31 cellular contexts compared by ENCODE assay signal in the genomic region with DNA sequence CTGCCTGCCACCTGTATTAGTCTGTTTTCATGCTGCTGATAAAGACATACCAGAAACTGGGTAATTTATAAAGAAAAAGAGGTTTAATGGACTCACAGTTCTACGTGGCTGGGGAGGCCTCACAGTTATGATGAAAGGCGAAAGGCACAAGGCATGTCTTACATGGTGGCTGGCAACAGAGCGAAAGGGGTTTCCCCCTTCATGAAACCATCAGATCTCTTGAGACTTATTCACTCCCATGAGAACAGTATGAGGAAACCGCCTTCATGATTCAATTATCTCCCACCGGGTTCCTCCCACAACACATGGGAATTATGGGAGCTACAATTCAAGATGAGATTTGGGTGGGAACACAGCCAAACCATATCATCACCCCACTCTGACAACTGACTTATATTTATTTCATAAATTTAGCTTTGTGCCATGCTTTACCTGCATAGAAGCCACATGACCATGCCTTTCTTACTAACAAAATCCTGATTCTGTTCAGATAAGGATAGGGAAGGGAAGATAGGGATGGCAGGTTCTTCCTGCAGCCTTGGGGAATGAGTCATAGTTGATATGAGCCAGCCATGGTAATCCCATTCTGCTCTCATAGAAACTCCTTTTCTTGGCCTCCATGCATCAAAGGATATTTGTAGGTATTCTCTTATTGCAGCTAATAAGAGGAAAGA.
DNase-seq lines count a peak whose midpoint lies in the region; ATAC-seq and TF ChIP-seq lines count a peak whose summit lies in the region.
"Had no signal": no experiment of that assay in that cellular context is flagged by ENCODE, and none has a peak within 500 bp of the region (broad histone marks: within the 10 kb centered on the region; RNA-seq: fewer than 3 reads in every experiment).

No MANE protein-coding gene starts in this region.

- H3K27ac Mint-ChIP-seq in endodermal cell: no peak overlapping the region
- H3K27ac Mint-ChIP-seq: activated naive CD4-positive, alpha-beta T cell treated with anti-CD3 and anti-CD28 coated beads, Interleukin-2, amount 50 U/mL, for 24 hours; activated T-helper 2 cell treated with anti-CD3 and anti-CD28 coated beads, Interferon-gamma antibody, Interleukin-2, Interleukin-4, amounts not matched to agents 10 μg/mL and 5 μg/mL and 100 μg/mL, durations not matched to agents 14 hours and 24 hours and 36 hours; naive thymus-derived CD4-positive, alpha-beta T cell had no signal

- H3K27me3 Mint-ChIP-seq in endodermal cell (ENCODE audit: insufficient read depth): no peaks in the 10 kb centered on the region

- WGBS in endodermal cell (ENCODE audit: insufficient coverage in 1 of 2, insufficient read length in 1 of 2), 2 experiments: 84 to 92% methylated on average over 2 to 5 of the region's 5 CpGs
- 88 to 94% methylated on average over 2 to 4 of the region's 5 CpGs for WGBS in mesodermal cell (ENCODE audit: insufficient coverage in 2 of 2), 2 experiments

- no peaks in the 10 kb centered on the region for H3K36me3 ChIP-seq in endodermal cell (ENCODE audit: control insufficient read depth, insufficient read depth, low read length)
- H3K36me3 ChIP-seq in mesodermal cell (ENCODE audit: control insufficient read depth, insufficient read depth, low read length): no peaks in the 10 kb centered on the region
- H3K36me3 ChIP-seq: BLaER1 treated with 17β-estradiol and CSF1 and Interleukin-3, amounts not matched to agents 10 nM and 100 nM; breast epithelium; colonic mucosa; heart left ventricle; prostate gland; sigmoid colon; transverse colon; WERI-Rb-1 had no signal

- peaks cover 34% of the 10 kb centered on the region for H3K4me1 Mint-ChIP-seq in endodermal cell
- H3K4me1 Mint-ChIP-seq: activated naive CD4-positive, alpha-beta T cell treated with anti-CD3 and anti-CD28 coated beads, Interleukin-2, amount 50 U/mL, for 24 hours; naive thymus-derived CD4-positive, alpha-beta T cell had no signal

- TF ChIP-seq CTCF in endodermal cell (conservative IDR thresholded peaks at IDR 0.05): no peak

- H3K4me3 Mint-ChIP-seq in endodermal cell: no peak overlapping the region
- H3K4me3 Mint-ChIP-seq: activated naive CD4-positive, alpha-beta T cell treated with anti-CD3 and anti-CD28 coated beads, Interleukin-2, amount 50 U/mL, for 24 hours; naive thymus-derived CD4-positive, alpha-beta T cell had no signal

- H3K4me1 ChIP-seq in endodermal cell (ENCODE audit: control insufficient read depth, insufficient read depth, low read length): peaks cover 22% of the 10 kb centered on the region
- peaks cover 44% of the 10 kb centered on the region for H3K4me1 ChIP-seq in mesodermal cell (ENCODE audit: control insufficient read depth, insufficient read depth, low read length, poor library complexity, severe bottlenecking)
- H3K4me1 ChIP-seq: breast epithelium, colonic mucosa, prostate gland, transverse colon had no signal

- no peak for ATAC-seq in HG03460 (IDR thresholded peaks at IDR 0.05; ENCODE audit: unreplicated experiment)
- ATAC-seq: heart left ventricle; naive thymus-derived CD4-positive, alpha-beta T cell had no signal

- no peaks in the 10 kb centered on the region for H3K9me3 Mint-ChIP-seq in endodermal cell
- H3K9me3 Mint-ChIP-seq: activated naive CD4-positive, alpha-beta T cell treated with anti-CD3 and anti-CD28 coated beads, Interleukin-2, amount 50 U/mL, for 24 hours; activated T-helper 2 cell treated with anti-CD3 and anti-CD28 coated beads, Interferon-gamma antibody, Interleukin-2, Interleukin-4, amounts not matched to agents 10 μg/mL and 5 μg/mL and 100 μg/mL, durations not matched to agents 14 hours and 24 hours and 36 hours had no signal

- no peaks in the 10 kb centered on the region for H3K9me3 ChIP-seq in endodermal cell (ENCODE audit: control insufficient read depth, low read length)
- peaks cover 13% of the 10 kb centered on the region for H3K9me3 ChIP-seq in mesodermal cell (ENCODE audit: control insufficient read depth, low read length)
- H3K9me3 ChIP-seq: breast epithelium, colonic mucosa, heart left ventricle, prostate gland, sigmoid colon, transverse colon had no signal

- H3K36me3 Mint-ChIP-seq in endodermal cell (ENCODE audit: low read depth): no peaks in the 10 kb centered on the region
- H3K36me3 Mint-ChIP-seq: activated naive CD4-positive, alpha-beta T cell treated with anti-CD3 and anti-CD28 coated beads, Interleukin-2, amount 50 U/mL, for 24 hours; naive thymus-derived CD4-positive, alpha-beta T cell had no signal

- H3K4me3 ChIP-seq in endodermal cell (ENCODE audit: low read length): peak overlapping the region; percentile 26
- no peak overlapping the region for H3K4me3 ChIP-seq in mesodermal cell (ENCODE audit: extremely low read depth, insufficient read depth, low read length, poor library complexity, severe bottlenecking)
- H3K4me3 ChIP-seq: BLaER1 treated with 17β-estradiol and CSF1 and Interleukin-3, amounts not matched to agents 10 nM and 100 nM; breast epithelium; colonic mucosa; heart left ventricle; prostate gland; sigmoid colon; transverse colon had no signal

- DNase-seq in COLO829 (ENCODE audit: low spot score) (peak; percentile 51), NCI-H226 (peak; percentile 95), endodermal cell (no peak), SW 1271 (lab: John Stamatoyannopoulos, UW) (no peak), cortex of kidney (lab: John Stamatoyannopoulos, UW) (no peak), superior temporal gyrus (ENCODE audit: extremely low spot score) (no peak)
- DNase-seq: activated CD4-positive, alpha-beta T cell treated with anti-CD3 and anti-CD28 coated beads for 4 hours; activated T-cell treated with anti-CD3 and anti-CD28 coated beads for 4 hours; amygdala; colonic mucosa; effector memory CD4-positive, alpha-beta T cell; erythroblast; foreskin fibroblast; heart left ventricle; naive thymus-derived CD4-positive, alpha-beta T cell; NCI-H1092 treated with DMSO at 0.1 percent for 48 hours; NCI-H187 treated with DMSO at 0.1 percent for 48 hours; NCI-H526 treated with DMSO at 0.1 percent for 48 hours; sigmoid colon; stimulated activated CD4-positive, alpha-beta T cell treated with anti-CD3 and anti-CD28 coated beads, Interleukin-15, amount 100 ng/mL, for 24 hours; stimulated activated CD4-positive, alpha-beta T cell treated with anti-CD3 and anti-CD28 coated beads, Interleukin-4, amount 100 ng/mL, for 4 hours; T1000; transverse colon; WERI-Rb-1 had no signal

- H3K27ac ChIP-seq in endodermal cell (ENCODE audit: low read depth, low read length) (no peak overlapping the region), mesodermal cell (ENCODE audit: low read depth, low read length, severe bottlenecking) (peak overlapping the region; percentile 98)
- H3K27ac ChIP-seq: BLaER1 treated with 17β-estradiol and CSF1 and Interleukin-3, amounts not matched to agents 10 nM and 100 nM; breast epithelium; colonic mucosa; prostate gland; sigmoid colon; transverse colon; WERI-Rb-1 had no signal

- peaks cover 6% of the 10 kb centered on the region for H3K27me3 ChIP-seq in endodermal cell (ENCODE audit: control insufficient read depth, insufficient read depth, low read length, poor library complexity, severe bottlenecking)
- H3K27me3 ChIP-seq: BLaER1 treated with 17β-estradiol and CSF1 and Interleukin-3, amounts not matched to agents 10 nM and 100 nM; breast epithelium; colonic mucosa; heart left ventricle; sigmoid colon; transverse colon had no signal

- no peak overlapping the region for H3K9ac ChIP-seq in endodermal cell (ENCODE audit: extremely low read depth, low read length, poor library complexity, severe bottlenecking)
- H3K9ac ChIP-seq: BLaER1 treated with 17β-estradiol and CSF1 and Interleukin-3, amounts not matched to agents 10 nM and 100 nM had no signal

Comparison
In these comparisons a context has a peak if more than half of its experiments do, and no peak if none do; other contexts are left out.
1. DNase-seq: peak in COLO829 (single experiment) and NCI-H226 (single experiment); none in endodermal cell (single experiment), SW 1271 (0 of 2), cortex of kidney (single experiment) and superior temporal gyrus (single experiment).